ENCODE assay signal across 17 cellular contexts in the genomic region with DNA sequence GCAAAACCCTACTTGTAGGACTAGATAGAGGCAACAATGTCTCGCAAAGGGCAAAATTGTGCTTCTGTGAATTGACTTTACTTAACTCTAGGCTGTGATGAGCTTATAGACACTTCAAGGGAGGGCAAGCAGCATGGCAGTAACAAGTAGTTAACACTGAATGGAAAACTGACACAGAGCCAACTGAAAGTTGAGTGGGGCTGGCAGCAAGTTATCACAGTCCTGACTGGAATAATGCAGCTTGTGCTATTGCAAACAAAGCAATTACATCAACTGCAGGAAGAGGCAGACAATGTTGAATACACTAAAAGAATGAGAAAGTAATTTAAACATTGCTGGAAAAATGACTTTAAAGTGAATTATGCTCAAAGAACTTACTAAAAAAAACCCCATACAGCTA.
DNase-seq lines count a peak whose midpoint lies in the region; ATAC-seq and TF ChIP-seq lines count a peak whose summit lies in the region.
"Had no signal": no experiment of that assay in that cellular context is flagged by ENCODE, and none has a peak within 500 bp of the region (broad histone marks: within the 10 kb centered on the region; RNA-seq: fewer than 3 reads in every experiment).

No MANE protein-coding gene starts in this region.

- no peaks in the 10 kb centered on the region for H3K27me3 ChIP-seq in endodermal cell (ENCODE audit: control insufficient read depth, insufficient read depth, low read length, poor library complexity, severe bottlenecking)
- H3K27me3 ChIP-seq: vagina had no signal

- no peaks in the 10 kb centered on the region for H3K27me3 Mint-ChIP-seq in endodermal cell (ENCODE audit: insufficient read depth)
- H3K27me3 Mint-ChIP-seq in HFFc6 (ENCODE audit: insufficient read depth) = no peaks in the 10 kb centered on the region; the same call in 1 of the 2 replicates
- H3K27me3 Mint-ChIP-seq: CD4-positive, alpha-beta T cell had no signal

- in situ Hi-C loops in KBM-7 (cut with MboI; ENCODE audit: low pct_unique_long_range_greater_than_20kb, low sequenced_read_pairs) = no loop called here

- H3K4me1 ChIP-seq in HEK293 (ENCODE audit: control insufficient read depth, insufficient read depth, low read length) (no peaks in the 10 kb centered on the region), endodermal cell (ENCODE audit: control insufficient read depth, insufficient read depth, low read length) (no peaks in the 10 kb centered on the region)
- H3K4me1 ChIP-seq: vagina had no signal

- H3K9me3 Mint-ChIP-seq in endodermal cell (no peaks in the 10 kb centered on the region), HFFc6 (no peaks in the 10 kb centered on the region)
- H3K9me3 Mint-ChIP-seq: CD4-positive, alpha-beta T cell; nephron had no signal

- H3K4me1 Mint-ChIP-seq in endodermal cell = no peaks in the 10 kb centered on the region
- H3K4me1 Mint-ChIP-seq in HFFc6 (ENCODE audit: low read depth) = 0 out of 2 replicates have a peak, but pooled peaks cover 4% of the 10 kb centered on the region

- DNase-seq in NCI-H1105 treated with DMSO at 0.1 percent for 48 hours (lab: John Stamatoyannopoulos, UW) (peak; percentile 29), NCI-H1105 (lab: John Stamatoyannopoulos, UW) (no peak), endodermal cell (no peak), left lobe of liver (ENCODE audit: low spot score) (no peak), HFFc6 (no peak), dedifferentiated amniotic fluid mesenchymal stem cell (ENCODE audit: extremely low spot score) (no peak), KBM-7 (no peak)
- DNase-seq: activated CD4-positive, alpha-beta T cell treated with anti-CD3 and anti-CD28 coated beads for 1 hour; CD4-positive, alpha-beta T cell; effector memory CD4-positive, alpha-beta T cell; NCI-H187 treated with DMSO at 0.1 percent for 48 hours; NCI-H82; stimulated activated CD4-positive, alpha-beta T cell treated with anti-CD3 and anti-CD28 coated beads, Interleukin-4, amount 100 ng/mL, for 4 hours had no signal

- TF ChIP-seq CTCF in HEK293 (tag by site-specific recombination; IDR thresholded peaks at IDR 0.05) (no peak), endodermal cell (conservative IDR thresholded peaks at IDR 0.05) (no peak), HFFc6 (IDR thresholded peaks at IDR 0.05) (no peak)

- H3K4me3 Mint-ChIP-seq in endodermal cell (no peak overlapping the region), HFFc6 (no peak overlapping the region)
- H3K4me3 Mint-ChIP-seq: CD4-positive, alpha-beta T cell; nephron had no signal

- H3K9me3 ChIP-seq in HEK293 (ENCODE audit: control insufficient read depth, insufficient read depth, low read depth, low read length) = no peaks in the 10 kb centered on the region
- no peaks in the 10 kb centered on the region for H3K9me3 ChIP-seq in endodermal cell (ENCODE audit: control insufficient read depth, low read length)
- H3K9me3 ChIP-seq: vagina had no signal

- 100% methylated on average over 1 of the region's 1 CpG for WGBS in endodermal cell (ENCODE audit: insufficient coverage in 1 of 2, insufficient read length in 1 of 2), 2 experiments

- H3K27ac ChIP-seq in HEK293 (ENCODE audit: extremely low read depth, low read depth, low read length) (no peak overlapping the region), endodermal cell (ENCODE audit: low read depth, low read length) (no peak overlapping the region)
- H3K27ac ChIP-seq: vagina had no signal

- H3K36me3 Mint-ChIP-seq in endodermal cell (ENCODE audit: low read depth) (peaks cover 54% of the 10 kb centered on the region), HFFc6 (ENCODE audit: low read depth) (peaks cover 9% of the 10 kb centered on the region)

- H3K4me3 ChIP-seq in HEK293 (ENCODE audit: low read depth, low read length) = no peak overlapping the region
- no peak overlapping the region for H3K4me3 ChIP-seq in endodermal cell (ENCODE audit: low read length)
- H3K4me3 ChIP-seq: vagina had no signal

- H3K36me3 ChIP-seq in HEK293 (ENCODE audit: control insufficient read depth in 2 of 2, insufficient read depth in 1 of 2, low read length in 2 of 2) = peaks cover 16 to 63% of the 10 kb centered on the region in 2 experiments
- H3K36me3 ChIP-seq in endodermal cell (ENCODE audit: control insufficient read depth, insufficient read depth, low read length) = peaks cover 73% of the 10 kb centered on the region

- POLR2A ChIA-PET in HEK293 (lab: Yijun Ruan, JAX) = interaction anchor here (0.6 to 1.4 kb wide), 2 partner anchors 80 to 144 kb away, joined by 3 to 4 read pairs; a partner anchor contains a TSS

- CTCF ChIA-PET in HEK293 (lab: Yijun Ruan, JAX) = interaction anchor here (1.1 to 3.5 kb wide), 2 partner anchors 10 to 90 kb away, joined by 7 to 27 read pairs; no protein-coding TSS in a partner anchor

- peak; percentile 79 for ATAC-seq in left lobe of liver
- ATAC-seq: sciatic nerve had no signal

- H3K27ac Mint-ChIP-seq in endodermal cell (peak overlapping the region; percentile 23), HFFc6 (no peak overlapping the region)

- no peak overlapping the region for H3K9ac ChIP-seq in endodermal cell (ENCODE audit: extremely low read depth, low read length, poor library complexity, severe bottlenecking)

TF ChIP-seq in HEK293, 187 proteins besides CTCF, POLR2A, EP300 and RAD21:
- TF ChIP-seq GLI4 (tag by site-specific recombination; IDR thresholded peaks at IDR 0.05) (no peak), EGR2 (tag by site-specific recombination; IDR thresholded peaks at IDR 0.05; ENCODE audit: low read depth) (no peak), ZNF843 (tag by site-specific recombination; IDR thresholded peaks at IDR 0.05) (no peak), SCRT2 (tag by site-specific recombination; IDR thresholded peaks at IDR 0.05) (peak; percentile 33), ZNF777 (tag by site-specific recombination; IDR thresholded peaks at IDR 0.05; ENCODE audit: borderline replicate concordance) (no peak), SP3 (tag by site-specific recombination; IDR thresholded peaks at IDR 0.05) (no peak), ZNF16 (tag by site-specific recombination; IDR thresholded peaks at IDR 0.05; ENCODE audit: low read depth) (no peak), ZNF664 (tag by site-specific recombination; IDR thresholded peaks at IDR 0.05) (no peak), KLF1 (tag by site-specific recombination; IDR thresholded peaks at IDR 0.05) (no peak), ZNF214 (tag by site-specific recombination; IDR thresholded peaks at IDR 0.05; ENCODE audit: borderline replicate concordance) (no peak), PRDM1 (tag by site-specific recombination; IDR thresholded peaks at IDR 0.05) (no peak), ZNF837 (tag by site-specific recombination; IDR thresholded peaks at IDR 0.05) (no peak)
- TF ChIP-seq, protein P1, sequence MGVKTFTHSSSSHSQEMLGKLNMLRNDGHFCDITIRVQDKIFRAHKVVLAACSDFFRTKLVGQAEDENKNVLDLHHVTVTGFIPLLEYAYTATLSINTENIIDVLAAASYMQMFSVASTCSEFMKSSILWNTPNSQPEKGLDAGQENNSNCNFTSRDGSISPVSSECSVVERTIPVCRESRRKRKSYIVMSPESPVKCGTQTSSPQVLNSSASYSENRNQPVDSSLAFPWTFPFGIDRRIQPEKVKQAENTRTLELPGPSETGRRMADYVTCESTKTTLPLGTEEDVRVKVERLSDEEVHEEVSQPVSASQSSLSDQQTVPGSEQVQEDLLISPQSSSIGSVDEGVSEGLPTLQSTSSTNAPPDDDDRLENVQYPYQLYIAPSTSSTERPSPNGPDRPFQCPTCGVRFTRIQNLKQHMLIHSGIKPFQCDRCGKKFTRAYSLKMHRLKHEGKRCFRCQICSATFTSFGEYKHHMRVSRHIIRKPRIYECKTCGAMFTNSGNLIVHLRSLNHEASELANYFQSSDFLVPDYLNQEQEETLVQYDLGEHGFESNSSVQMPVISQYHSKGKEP (tag by site-specific recombination; IDR thresholded peaks at IDR 0.05) = peak; percentile 66
- TF ChIP-seq, protein P2, sequence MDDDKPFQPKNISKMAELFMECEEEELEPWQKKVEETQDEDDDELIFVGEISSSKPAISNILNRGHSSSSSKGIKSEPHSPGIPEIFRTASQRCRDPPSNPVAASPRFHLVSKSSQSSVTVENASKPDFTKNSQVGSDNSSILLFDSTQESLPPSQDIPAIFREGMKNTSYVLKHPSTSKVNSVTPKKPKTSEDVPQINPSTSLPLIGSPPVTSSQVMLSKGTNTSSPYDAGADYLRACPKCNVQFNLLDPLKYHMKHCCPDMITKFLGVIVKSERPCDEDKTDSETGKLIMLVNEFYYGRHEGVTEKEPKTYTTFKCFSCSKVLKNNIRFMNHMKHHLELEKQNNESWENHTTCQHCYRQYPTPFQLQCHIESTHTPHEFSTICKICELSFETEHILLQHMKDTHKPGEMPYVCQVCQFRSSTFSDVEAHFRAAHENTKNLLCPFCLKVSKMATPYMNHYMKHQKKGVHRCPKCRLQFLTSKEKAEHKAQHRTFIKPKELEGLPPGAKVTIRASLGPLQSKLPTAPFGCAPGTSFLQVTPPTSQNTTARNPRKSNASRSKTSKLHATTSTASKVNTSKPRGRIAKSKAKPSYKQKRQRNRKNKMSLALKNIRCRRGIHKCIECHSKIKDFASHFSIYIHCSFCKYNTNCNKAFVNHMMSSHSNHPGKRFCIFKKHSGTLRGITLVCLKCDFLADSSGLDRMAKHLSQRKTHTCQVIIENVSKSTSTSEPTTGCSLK (tag by site-specific recombination; IDR thresholded peaks at IDR 0.05) = no peak
- TF ChIP-seq, protein P3, sequence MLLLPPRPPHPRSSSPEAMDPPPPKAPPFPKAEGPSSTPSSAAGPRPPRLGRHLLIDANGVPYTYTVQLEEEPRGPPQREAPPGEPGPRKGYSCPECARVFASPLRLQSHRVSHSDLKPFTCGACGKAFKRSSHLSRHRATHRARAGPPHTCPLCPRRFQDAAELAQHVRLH (tag by site-specific recombination; IDR thresholded peaks at IDR 0.05) = no peak
